10 cellular contexts compared by ENCODE assay signal in genomic region chr13:91017669-91018053, GRCh38.
A peak's percentile ranks its signal among the peaks of the same experiment; 100 is the strongest.
DNase-seq lines count a peak whose midpoint lies in the region; ATAC-seq and FAIRE-seq lines count a peak whose summit lies in the region.
"Had no signal": no experiment of that assay in that cellular context is flagged by ENCODE, and none has a peak within 500 bp of the region (broad histone marks: within the 10 kb centered on the region; RNA-seq: fewer than 3 reads in every experiment).

No MANE protein-coding gene starts in this region.

- H3K36me3 Mint-ChIP-seq in naive thymus-derived CD8-positive, alpha-beta T cell, result no peaks in the 10 kb centered on the region

- no peak overlapping the region for H3K27ac Mint-ChIP-seq in naive thymus-derived CD8-positive, alpha-beta T cell

- H3K27ac ChIP-seq in ACC112 (ENCODE audit: low read depth, low read length), result no peak overlapping the region
- H3K27ac ChIP-seq: sigmoid colon, testis had no signal

- H3K4me1 ChIP-seq in ACC112 (ENCODE audit: control insufficient read depth, insufficient read depth, low read length, unreplicated experiment), result no peaks in the 10 kb centered on the region
- H3K4me1 ChIP-seq: sigmoid colon, testis had no signal

- H3K9me3 Mint-ChIP-seq in naive thymus-derived CD8-positive, alpha-beta T cell, result no peaks in the 10 kb centered on the region

- peaks cover 0 to 3% (median 0%) of the 10 kb centered on the region in 5 donors for H3K27me3 Mint-ChIP-seq in naive thymus-derived CD8-positive, alpha-beta T cell

- peak overlapping the region; percentile 43 for H2AFZ ChIP-seq in ACC112 (ENCODE audit: low read length, unreplicated experiment)

- POLR2A ChIA-PET in naive thymus-derived CD8-positive, alpha-beta T cell (lab: Charles Lee), result no interaction called here

- no peak for FAIRE-seq in urothelium cell line (lab: Jason Lieb, UNC)

- DNase-seq in amniotic epithelial cell (ENCODE audit: low read depth) (peak; percentile 27), urothelium cell line (ENCODE audit: low spot score) (no peak), GM19238 (ENCODE audit: insufficient read length, low spot score) (no peak)
- no peak for DNase-seq in naive thymus-derived CD8-positive, alpha-beta T cell
- DNase-seq: sigmoid colon had no signal

- no peak overlapping the region for H3K4me3 Mint-ChIP-seq in naive thymus-derived CD8-positive, alpha-beta T cell

- H3K27me3 ChIP-seq in ACC112 (ENCODE audit: insufficient read depth, low read length), result 0 out of 2 replicates have a peak, but pooled peaks cover 10% of the 10 kb centered on the region
- H3K27me3 ChIP-seq: sigmoid colon, testis had no signal

- ATAC-seq in GM19372 (IDR thresholded peaks at IDR 0.05; ENCODE audit: low read depth, unreplicated experiment) (peak; percentile 22), HG03354 (IDR thresholded peaks at IDR 0.05; ENCODE audit: poor library complexity, severe bottlenecking, unreplicated experiment) (peak; percentile 41), GM19397 (IDR thresholded peaks at IDR 0.05; ENCODE audit: unreplicated experiment) (no peak)
- no peak for ATAC-seq in naive thymus-derived CD8-positive, alpha-beta T cell

- no peaks in the 10 kb centered on the region for H3K79me2 ChIP-seq in ACC112 (ENCODE audit: control insufficient read depth, insufficient read depth, low read length, unreplicated experiment)

- H3K4me3 ChIP-seq in ACC112 (ENCODE audit: low read depth, low read length), result peak overlapping the region; percentile 20; the same call in 1 of the 2 replicates
- H3K4me3 ChIP-seq: sigmoid colon, testis had no signal

- no peaks in the 10 kb centered on the region for H3K4me1 Mint-ChIP-seq in naive thymus-derived CD8-positive, alpha-beta T cell

- no peaks in the 10 kb centered on the region for H3K36me3 ChIP-seq in ACC112 (ENCODE audit: insufficient read depth, low read length)
- H3K36me3 ChIP-seq: sigmoid colon had no signal

Comparison
In these comparisons a context has a peak if more than half of its experiments do, and no peak if none do; other contexts are left out.
1. ATAC-seq: peak in GM19372 (single experiment) and HG03354 (single experiment); none in naive thymus-derived CD8-positive, alpha-beta T cell (0 of 2) and GM19397 (single experiment).